In the genomic region with DNA sequence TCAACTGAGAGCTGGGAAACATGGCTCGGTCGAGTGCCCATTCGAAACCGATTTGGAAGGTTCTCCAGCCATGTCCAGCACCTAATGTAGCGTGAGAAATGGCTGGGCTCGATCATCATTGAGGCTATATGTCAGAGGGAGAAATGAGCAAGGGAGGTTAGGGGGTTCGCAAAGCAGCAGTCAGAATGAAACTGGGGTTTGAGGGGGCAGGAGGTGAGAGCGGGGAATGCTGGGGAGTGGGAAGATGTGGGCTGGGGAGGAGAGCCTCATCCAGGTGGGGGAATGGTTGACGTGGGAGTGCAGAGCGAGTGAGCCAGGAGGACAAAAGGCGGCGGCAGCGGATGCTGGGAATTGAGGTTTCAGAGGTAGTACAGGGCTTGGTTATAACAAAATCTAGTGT, we compare ENCODE assay signal across 33 cellular contexts. TPM values are rescaled to one million over a fixed set of nuclear protein-coding genes. Genes with fewer than 3 reads are reported as not detected.
"Had no signal": no experiment of that assay in that cellular context is flagged by ENCODE, and none has a peak within 500 bp of the region (broad histone marks: within the 10 kb centered on the region; RNA-seq: fewer than 3 reads in every experiment).

No MANE protein-coding gene starts in this region.

- DNase-seq: foreskin fibroblast; gastrocnemius medialis; head of caudate nucleus; left cardiac atrium; left lung; mesenchymal stem cell; mucosa of descending colon; naive B cell; nucleus accumbens; ovary; posterior cingulate gyrus; psoas muscle; right cardiac atrium; sigmoid colon; stimulated activated CD4-positive, alpha-beta T cell treated with anti-CD3 and anti-CD28 coated beads, Interleukin-4, amount 100 ng/mL, for 4 hours; stimulated activated naive B cell treated with anti-CD40 and anti-IgM and Interleukin-4, amounts not matched to agents 10 μg/mL and 1 μg/mL and 100 μg/mL, for 72 hours; thyroid gland; trophoblast cell had no signal

- H3K4me1 ChIP-seq: psoas muscle had no signal

- H3K36me3 Mint-ChIP-seq: mesothelial cell of epicardium; naive B cell; natural killer cell treated with Interleukin-12 subunit alpha and Interleukin-12 subunit beta and Interleukin-15 and Interleukin-18, amount 100 ng/mL, for 72 hours had no signal

- H3K9me3 Mint-ChIP-seq: mesothelial cell of epicardium; naive B cell; natural killer cell treated with Interleukin-12 subunit alpha and Interleukin-12 subunit beta and Interleukin-15 and Interleukin-18, amount 100 ng/mL, for 72 hours; neural crest cell; stimulated activated naive CD8-positive, alpha-beta T cell treated with anti-CD3 and anti-CD28 coated beads, Interleukin-15, Interleukin-2, amounts not matched to agents 100 ng/mL and 50 ng/mL, for 24 hours had no signal

- H3K4me3 Mint-ChIP-seq: mesothelial cell of epicardium; natural killer cell treated with Interleukin-12 subunit alpha and Interleukin-12 subunit beta and Interleukin-15 and Interleukin-18, amount 100 ng/mL, for 72 hours; neural crest cell; stimulated activated naive B cell treated with anti-CD40 and anti-IgM and Interleukin-4, amounts not matched to agents 10 μg/mL and 1 μg/mL and 100 μg/mL, for 72 hours; stimulated activated naive CD8-positive, alpha-beta T cell treated with anti-CD3 and anti-CD28 coated beads, Interleukin-15, Interleukin-2, amounts not matched to agents 100 ng/mL and 50 ng/mL, for 24 hours had no signal

- H3K9me3 ChIP-seq: gastrocnemius medialis, left lung, mucosa of descending colon, ovary, psoas muscle, sigmoid colon, thyroid gland had no signal

- H3K4me1 Mint-ChIP-seq: mesothelial cell of epicardium, neural crest cell had no signal

- H3K27me3 ChIP-seq: gastrocnemius medialis, left lung, ovary, sigmoid colon, thyroid gland had no signal

- H3K27ac ChIP-seq: coronary artery, gastrocnemius medialis, left lung, ovary, psoas muscle, sigmoid colon, thyroid gland had no signal

- H3K4me3 ChIP-seq: coronary artery, gastrocnemius medialis, left lung, mucosa of descending colon, ovary, psoas muscle, sigmoid colon, thyroid gland had no signal

- H3K27ac Mint-ChIP-seq: mesothelial cell of epicardium; natural killer cell treated with Interleukin-12 subunit alpha and Interleukin-12 subunit beta and Interleukin-15 and Interleukin-18, amount 100 ng/mL, for 72 hours; stimulated activated naive B cell treated with anti-CD40 and anti-IgM and Interleukin-4, amounts not matched to agents 10 μg/mL and 1 μg/mL and 100 μg/mL, for 72 hours; stimulated activated naive CD8-positive, alpha-beta T cell treated with anti-CD3 and anti-CD28 coated beads, Interleukin-15, Interleukin-2, amounts not matched to agents 100 ng/mL and 50 ng/mL, for 24 hours had no signal

- H3K36me3 ChIP-seq: gastrocnemius medialis, left lung, ovary, sigmoid colon, thyroid gland had no signal

RNA-seq across cellular contexts. Expression of a gene that starts 34.8 kb away (rescaled TPM):
- total RNA-seq: dermis microvascular lymphatic vessel endothelial cell; gastrocnemius medialis; glomerular endothelial cell; kidney epithelial cell; left cardiac atrium; left lung; lower leg skin; lung microvascular endothelial cell; mesothelial cell of epicardium; mucosa of descending colon; natural killer cell treated with Interleukin-12 subunit alpha and Interleukin-12 subunit beta and Interleukin-15 and Interleukin-18, amount 100 ng/mL, for 72 hours; neural crest cell; ovary; psoas muscle; renal cortical epithelial cell; sigmoid colon; skeletal muscle tissue; temporal lobe; urinary bladder had no signal
- polyA plus RNA-seq: esophagus, ovary, psoas muscle, right cardiac atrium, sigmoid colon, urinary bladder had no signal
